Comparison of ENCODE assay signal across 22 cellular contexts in genomic region chr12:99605-100004, GRCh38. TPM values are rescaled to one million over a fixed set of nuclear protein-coding genes. Genes with fewer than 3 reads are reported as not detected.
DNase-seq lines count a peak whose midpoint lies in the region; ATAC-seq and TF ChIP-seq lines count a peak whose summit lies in the region.
"Had no signal": no experiment of that assay in that cellular context is flagged by ENCODE, and none has a peak within 500 bp of the region (broad histone marks: within the 10 kb centered on the region; RNA-seq: fewer than 3 reads in every experiment).

No MANE protein-coding gene starts in this region.

- no peak overlapping the region for H3K27ac ChIP-seq in IMR-90 (ENCODE audit: insufficient read depth, low read length)
- no peak overlapping the region for H3K27ac ChIP-seq in fibroblast of lung (ENCODE audit: insufficient read depth, low read length)
- H3K27ac ChIP-seq: BLaER1, heart right ventricle, prostate gland had no signal

- H2AFZ ChIP-seq in IMR-90 (replicated peaks; ENCODE audit: low read length, poor library complexity) (peak overlapping the region; percentile 52), fibroblast of lung (ENCODE audit: low read length) (no peak overlapping the region)

- H3K4me3 Mint-ChIP-seq in nephron (peak overlapping the region; percentile 64 to 76 (median 69)), T-helper 17 cell (no peak overlapping the region)
- no peak overlapping the region for H3K4me3 Mint-ChIP-seq in stimulated activated memory B cell treated with anti-CD40 and anti-IgM and Interleukin-4, amounts not matched to agents 10 μg/mL and 1 μg/mL and 100 μg/mL, for 72 hours
- H3K4me3 Mint-ChIP-seq: activated B cell treated with CpG ODN at 0.5 μM for 24 hours; activated T-cell treated with anti-CD3 and anti-CD28 coated beads, Interleukin-2, amount 50 U/mL, for 24 hours; effector memory CD8-positive, alpha-beta T cell; stimulated activated naive B cell treated with anti-CD40 and anti-IgM and Interleukin-4, amounts not matched to agents 10 μg/mL and 1 μg/mL and 100 μg/mL, for 72 hours had no signal

- H3K4me3 ChIP-seq in IMR-90 (ENCODE audit: insufficient read depth, low read depth, low read length) (no peak overlapping the region), fibroblast of lung (replicated peaks in 1 of 4; ENCODE audit: control extremely low read depth in 1 of 4, insufficient read depth in 1 of 4, low read depth in 3 of 4, low read length in 4 of 4) (peak overlapping the region in 1 of 4 experiments; percentile 14)
- H3K4me3 ChIP-seq: BLaER1, heart right ventricle, prostate gland had no signal

- H2AK9ac ChIP-seq in IMR-90 (replicated peaks; ENCODE audit: low read depth, low read length, poor library complexity) = no peak overlapping the region

- TF ChIP-seq POLR2A in IMR-90 (IDR thresholded peaks at IDR 0.05; ENCODE audit: low read depth, low read length) = no peak

- dilution Hi-C loops in IMR-90 (cut with HindIII; ENCODE audit: low sequenced_read_pairs, unreplicated experiment) = no loop called here

- 7% methylated on average over 10 of the region's 13 CpGs; no CpG with 5 or more reads in 1 of the 2 experiments for WGBS in IMR-90 (ENCODE audit: extremely low coverage in 2 of 2, insufficient read length in 1 of 2), 2 experiments

- POLR2A ChIA-PET in IMR-90 (lab: Charles Lee; ENCODE audit: unreplicated experiment) = no interaction called here

- H3K27ac Mint-ChIP-seq in nephron = peak overlapping the region; percentile 86 to 94 (median 89)
- no peak overlapping the region for H3K27ac Mint-ChIP-seq in T-helper 17 cell
- no peak overlapping the region for H3K27ac Mint-ChIP-seq in stimulated activated memory B cell treated with anti-CD40 and anti-IgM and Interleukin-4, amounts not matched to agents 10 μg/mL and 1 μg/mL and 100 μg/mL, for 72 hours
- H3K27ac Mint-ChIP-seq: activated B cell treated with CpG ODN at 0.5 μM for 24 hours; activated T-cell treated with anti-CD3 and anti-CD28 coated beads, Interleukin-2, amount 50 U/mL, for 24 hours; effector memory CD8-positive, alpha-beta T cell; stimulated activated naive B cell treated with anti-CD40 and anti-IgM and Interleukin-4, amounts not matched to agents 10 μg/mL and 1 μg/mL and 100 μg/mL, for 72 hours had no signal

- H3K9me3 ChIP-seq in IMR-90 (ENCODE audit: control insufficient read depth, insufficient read depth, low read length) = no peaks in the 10 kb centered on the region
- no peaks in the 10 kb centered on the region for H3K9me3 ChIP-seq in fibroblast of lung (ENCODE audit: control insufficient read depth, insufficient read depth, low read depth, low read length)
- no peaks in the 10 kb centered on the region for H3K9me3 ChIP-seq in T-helper 17 cell (ENCODE audit: control insufficient read depth, low read length, poor library complexity, severe bottlenecking)
- H3K9me3 ChIP-seq: BLaER1, heart right ventricle, prostate gland had no signal

- H3K23ac ChIP-seq in IMR-90 (ENCODE audit: low read depth, low read length) = no peak overlapping the region

- H2BK20ac ChIP-seq in IMR-90 (ENCODE audit: low read depth, low read length) = no peak overlapping the region

- H3K79me1 ChIP-seq in IMR-90 (ENCODE audit: low read depth in 1 of 2, low read length in 2 of 2) = no peaks in the 10 kb centered on the region

- no peak overlapping the region; the same call in 1 of the 2 replicates for H3K14ac ChIP-seq in IMR-90 (replicated peaks; ENCODE audit: low read depth, low read length)

- H2BK15ac ChIP-seq in IMR-90 (ENCODE audit: low read depth, low read length) = no peak overlapping the region

- no peak overlapping the region for H2BK5ac ChIP-seq in IMR-90 (ENCODE audit: low read depth, low read length, poor library complexity, severe bottlenecking)

- H3K18ac ChIP-seq in IMR-90 (ENCODE audit: low read depth, low read length) = no peak overlapping the region

- TF ChIP-seq CTCF in IMR-90 (conservative IDR thresholded peaks at IDR 0.05; ENCODE audit: low read depth, low read length) (no peak), fibroblast of lung (conservative IDR thresholded peaks at IDR 0.05 in 1 of 2, IDR thresholded peaks at IDR 0.05 in 1 of 2; ENCODE audit: low read depth in 1 of 2, low read length in 2 of 2) (no peak), nephron (IDR thresholded peaks at IDR 0.05; ENCODE audit: unreplicated experiment in 3 of 3) (no peak)

- peaks cover 19% of the 10 kb centered on the region for H3K27me3 ChIP-seq in IMR-90 (ENCODE audit: control insufficient read depth, insufficient read depth, low read length)
- H3K27me3 ChIP-seq in fibroblast of lung (ENCODE audit: control insufficient read depth, insufficient read depth, low read length) = peaks cover 29% of the 10 kb centered on the region
- H3K27me3 ChIP-seq: BLaER1 had no signal

- H4K20me1 ChIP-seq in IMR-90 (ENCODE audit: insufficient read depth, low read length) (no peaks in the 10 kb centered on the region), fibroblast of lung (ENCODE audit: control insufficient read depth, extremely low read depth, insufficient read depth, low read length) (no peaks in the 10 kb centered on the region)
- H4K20me1 ChIP-seq: BLaER1 had no signal

- H3K27me3 Mint-ChIP-seq in nephron (ENCODE audit: low read depth) = peaks cover 38% of the 10 kb centered on the region
- H3K27me3 Mint-ChIP-seq in T-helper 17 cell = peaks cover 63% of the 10 kb centered on the region
- H3K27me3 Mint-ChIP-seq in stimulated activated memory B cell treated with anti-CD40 and anti-IgM and Interleukin-4, amounts not matched to agents 10 μg/mL and 1 μg/mL and 100 μg/mL, for 72 hours = peaks cover 62% of the 10 kb centered on the region

- peaks cover 10% of the 10 kb centered on the region for H3K4me1 ChIP-seq in IMR-90 (ENCODE audit: control insufficient read depth, insufficient read depth, low read length)
- H3K4me1 ChIP-seq in fibroblast of lung (ENCODE audit: control insufficient read depth, extremely low read depth, insufficient read depth, low read length) = no peaks in the 10 kb centered on the region
- H3K4me1 ChIP-seq: prostate gland had no signal

- no peak overlapping the region; the same call in 1 of the 2 replicates for H4K5ac ChIP-seq in IMR-90 (ENCODE audit: low read depth, low read length)

- ATAC-seq in IMR-90 (ENCODE audit: low read depth) (peak; percentile 96), HG02885 (IDR thresholded peaks at IDR 0.05; ENCODE audit: poor library complexity, unreplicated experiment) (no peak), T-helper 17 cell (no peak)
- ATAC-seq in stimulated activated memory B cell treated with anti-CD40 and anti-IgM and Interleukin-4, amounts not matched to agents 10 μg/mL and 1 μg/mL and 100 μg/mL, for 72 hours = no peak
- ATAC-seq: effector memory CD8-positive, alpha-beta T cell; SK-N-SH treated with all-trans-retinoic acid at 6 μM for 48 hours; stimulated activated naive B cell treated with anti-CD40 and anti-IgM and Interleukin-4, amounts not matched to agents 10 μg/mL and 1 μg/mL and 100 μg/mL, for 72 hours had no signal

- no peak overlapping the region for H4K8ac ChIP-seq in IMR-90 (ENCODE audit: low read depth in 2 of 2, low read length in 2 of 2)

- in situ Hi-C loops in IMR-90 (cut with MboI; ENCODE audit: low sequenced_read_pairs) = no loop called here

- no peaks in the 10 kb centered on the region for H3K9me1 ChIP-seq in IMR-90 (ENCODE audit: insufficient read depth, low read length)

- no peak for TF ChIP-seq RAD21 in IMR-90 (IDR thresholded peaks at IDR 0.05; ENCODE audit: low read length)

- DNase-seq in AG20443 (ENCODE audit: low spot score) = peak; percentile 45
- peak; percentile 50 for DNase-seq in IMR-90
- peak; percentile 19 to 21 for DNase-seq in fibroblast of lung (ENCODE audit: low read depth in 2 of 2)
- no peak for DNase-seq in T-helper 17 cell
- no peak for DNase-seq in SHP77 (lab: John Stamatoyannopoulos, UW)
- DNase-seq: activated B cell treated with CpG ODN at 0.5 μM for 24 hours; activated T-cell treated with anti-CD3 and anti-CD28 coated beads, Interleukin-2, amount 50 U/mL, for 24 hours; anterior cingulate cortex; effector memory CD8-positive, alpha-beta T cell; GF-D8; heart right ventricle; mammary epithelial cell; NCI-H1930; stimulated activated CD4-positive, alpha-beta T cell treated with anti-CD3 and anti-CD28 coated beads, Interleukin-2, amount 100 ng/mL, for 24 hours; stimulated activated naive B cell treated with anti-CD40 and anti-IgM and Interleukin-4, amounts not matched to agents 10 μg/mL and 1 μg/mL and 100 μg/mL, for 72 hours had no signal

- H3K4me1 Mint-ChIP-seq in nephron = peaks cover 68% of the 10 kb centered on the region
- no peaks in the 10 kb centered on the region for H3K4me1 Mint-ChIP-seq in T-helper 17 cell
- peaks cover 10% of the 10 kb centered on the region for H3K4me1 Mint-ChIP-seq in stimulated activated memory B cell treated with anti-CD40 and anti-IgM and Interleukin-4, amounts not matched to agents 10 μg/mL and 1 μg/mL and 100 μg/mL, for 72 hours

- H3K36me3 ChIP-seq in IMR-90 (ENCODE audit: control insufficient read depth, insufficient read depth, low read length) = no peaks in the 10 kb centered on the region
- no peaks in the 10 kb centered on the region for H3K36me3 ChIP-seq in fibroblast of lung (ENCODE audit: control insufficient read depth, insufficient read depth, low read length)
- H3K36me3 ChIP-seq: BLaER1, heart right ventricle, prostate gland had no signal

- CTCF ChIA-PET in IMR-90 (lab: Yijun Ruan, JAX) = no interaction called here

- H3K4me2 ChIP-seq in IMR-90 (ENCODE audit: low read depth, low read length) = peak overlapping the region; percentile 85
- H3K4me2 ChIP-seq in fibroblast of lung (ENCODE audit: extremely low read depth, insufficient read depth, low read length) = peak overlapping the region; percentile 4
- H3K4me2 ChIP-seq: BLaER1 had no signal

- H3K9ac ChIP-seq in IMR-90 (ENCODE audit: low read depth, low read length) (no peak overlapping the region), fibroblast of lung (ENCODE audit: insufficient read depth, low read length) (no peak overlapping the region)
- H3K9ac ChIP-seq: BLaER1 had no signal

- no peak overlapping the region for H2BK120ac ChIP-seq in IMR-90 (ENCODE audit: low read depth, low read length)

- no peak overlapping the region for H2AK5ac ChIP-seq in IMR-90 (ENCODE audit: low read depth, low read length)

- BruUV-seq in IMR-90 (replicated peaks; lab: Mats Ljungman, UMichigan) = no TSS peak

- no peak overlapping the region for H4K91ac ChIP-seq in IMR-90 (ENCODE audit: insufficient read depth, low read depth, low read length)

- intact Hi-C loops in IMR-90 (cut with micrococcal nuclease) = no loop called here

- no peak overlapping the region for H3K56ac ChIP-seq in IMR-90 (ENCODE audit: extremely low read depth, insufficient read depth, low read length)

- no peaks in the 10 kb centered on the region for H3K79me2 ChIP-seq in fibroblast of lung (ENCODE audit: control insufficient read depth, insufficient read depth, low read length)

- no peaks in the 10 kb centered on the region for H3K9me3 Mint-ChIP-seq in nephron
- H3K9me3 Mint-ChIP-seq in stimulated activated memory B cell treated with anti-CD40 and anti-IgM and Interleukin-4, amounts not matched to agents 10 μg/mL and 1 μg/mL and 100 μg/mL, for 72 hours = no peaks in the 10 kb centered on the region
- H3K9me3 Mint-ChIP-seq: activated B cell treated with CpG ODN at 0.5 μM for 24 hours; activated T-cell treated with anti-CD3 and anti-CD28 coated beads, Interleukin-2, amount 50 U/mL, for 24 hours had no signal

- no peak overlapping the region for H3K4ac ChIP-seq in IMR-90 (ENCODE audit: low read depth, low read length)

- no peaks in the 10 kb centered on the region for H3K36me3 Mint-ChIP-seq in nephron (ENCODE audit: low read depth)
- H3K36me3 Mint-ChIP-seq in T-helper 17 cell (ENCODE audit: low read depth) = no peaks in the 10 kb centered on the region
- no peaks in the 10 kb centered on the region for H3K36me3 Mint-ChIP-seq in stimulated activated memory B cell treated with anti-CD40 and anti-IgM and Interleukin-4, amounts not matched to agents 10 μg/mL and 1 μg/mL and 100 μg/mL, for 72 hours
- H3K36me3 Mint-ChIP-seq: stimulated activated naive B cell treated with anti-CD40 and anti-IgM and Interleukin-4, amounts not matched to agents 10 μg/mL and 1 μg/mL and 100 μg/mL, for 72 hours had no signal

RNA-seq across cellular contexts. Expression of gene IQSEC3, which starts 33.0 kb away (rescaled TPM):
- total RNA-seq in IMR-90 (2012; rRNA removed) (not detected in 2 replicates), fibroblast of lung (0.77 and 1.3 TPM in 2 replicates), T-helper 17 cell (under 1 TPM; 0.29 to 0.60 TPM)
- polyA plus RNA-seq in IMR-90 (2012; rRNA removed) (0.10 TPM in 2 replicates), fibroblast of lung (0.14 TPM in 2 replicates)
- 0.03 and 0.08 TPM in 2 replicates for polyA plus RNA-seq in IMR-90 (2012; cell fraction: cytosol; rRNA removed)
- polyA plus RNA-seq in IMR-90 (2012; cell fraction: nucleus; rRNA removed; ENCODE audit: low replicate concordance) = 0.92 and 1.2 TPM in 2 replicates
- 0.61 and 0.63 TPM in 2 replicates for polyA plus RNA-seq in fibroblast of lung (2012)
- polyA minus RNA-seq in fibroblast of lung (ENCODE audit: low replicate concordance) = 0.04 and 0.35 TPM in 2 replicates
- total RNA-seq: activated B cell treated with CpG ODN at 0.5 μM for 24 hours, LHCN-M2, mammary epithelial cell had no signal
- polyA plus RNA-seq: mammary epithelial cell had no signal

Comparison
In these comparisons a context has a peak if more than half of its experiments do, and no peak if none do; other contexts are left out.
1. DNase-seq: peak in AG20443 (single experiment), IMR-90 (single experiment) and fibroblast of lung (2 of 2); none in T-helper 17 cell (0 of 3) and SHP77 (0 of 2).
2. H3K27ac Mint-ChIP-seq: peak in nephron (3 of 3); none in T-helper 17 cell (single experiment) and stimulated activated memory B cell treated with anti-CD40 and anti-IgM and Interleukin-4, amounts not matched to agents 10 μg/mL and 1 μg/mL and 100 μg/mL, for 72 hours (single experiment).
3. H3K4me3 Mint-ChIP-seq: peak in nephron (3 of 3); none in T-helper 17 cell (single experiment) and stimulated activated memory B cell treated with anti-CD40 and anti-IgM and Interleukin-4, amounts not matched to agents 10 μg/mL and 1 μg/mL and 100 μg/mL, for 72 hours (single experiment).